29 cellular contexts compared by ENCODE assay signal in genomic region chr5:164578401-164578800, GRCh38.
"Had no signal": no experiment of that assay in that cellular context is flagged by ENCODE, and none has a peak within 500 bp of the region (broad histone marks: within the 10 kb centered on the region; RNA-seq: fewer than 3 reads in every experiment).

No MANE protein-coding gene starts in this region.

- H3K4me1 ChIP-seq: adrenal gland, body of pancreas, esophagus squamous epithelium, gastroesophageal sphincter, heart right ventricle had no signal

- H3K36me3 ChIP-seq: adrenal gland, esophagus squamous epithelium, gastroesophageal sphincter, heart right ventricle had no signal

- H3K9me3 ChIP-seq: adrenal gland, body of pancreas, esophagus squamous epithelium, gastroesophageal sphincter, heart right ventricle had no signal

- H3K27me3 ChIP-seq: adrenal gland, body of pancreas, esophagus squamous epithelium, gastroesophageal sphincter, heart right ventricle had no signal

- H3K4me3 ChIP-seq: adrenal gland, body of pancreas, esophagus squamous epithelium, gastroesophageal sphincter, heart right ventricle had no signal

- DNase-seq: activated CD4-positive, alpha-beta T cell treated with anti-CD3 and anti-CD28 coated beads for 1 hour; activated CD4-positive, alpha-beta T cell treated with anti-CD3 and anti-CD28 coated beads for 4 hours; activated CD4-positive, alpha-beta T cell treated with anti-CD3 and anti-CD28 coated beads, Interleukin-2, amount 10 ng/mL, durations not matched to agents 7 days and 5 days; activated CD4-positive, alpha-beta T cell treated with anti-CD3 and anti-CD28 coated beads, Interleukin-2, amount 50 U/mL, for 4 hours; activated CD8-positive, alpha-beta memory T cell treated with anti-CD3 and anti-CD28 coated beads for 24 hours; activated CD8-positive, alpha-beta T cell treated with anti-CD3 and anti-CD28 coated beads for 36 hours; activated effector memory CD4-positive, alpha-beta T cell treated with anti-CD3 and anti-CD28 coated beads, Interleukin-2, amount 50 U/mL, for 16 hours; activated naive CD4-positive, alpha-beta T cell treated with anti-CD3 and anti-CD28 coated beads for 36 hours; activated naive CD8-positive, alpha-beta T cell treated with anti-CD3 and anti-CD28 coated beads for 36 hours; activated naive CD8-positive, alpha-beta T cell treated with anti-CD3 and anti-CD28 coated beads, Interleukin-2, amount 50 U/mL, for 24 hours; activated T-cell treated with anti-CD3 and anti-CD28 coated beads, Interleukin-2, amount 50 U/mL, for 4 hours; adrenal gland; amygdala; aorta; body of pancreas; caudate nucleus; cortex of kidney; dermis blood vessel endothelial cell; effector CD4-positive, alpha-beta T cell; effector memory CD8-positive, alpha-beta T cell; esophagus squamous epithelium; foreskin melanocyte; heart right ventricle; T-helper 1 cell; T-helper 17 cell; T1000 had no signal

- FAIRE-seq: colon had no signal

- H3K27ac ChIP-seq: adrenal gland, body of pancreas, epithelial cell of prostate, esophagus squamous epithelium, gastroesophageal sphincter, heart right ventricle had no signal
